1 cellular context compared by ENCODE assay signal in genomic region chr5:112682621-112683061, GRCh38.
TF ChIP-seq lines count a peak whose summit lies in the region.

No MANE protein-coding gene starts in this region.

TF ChIP-seq in IMR-90, 13 proteins besides CTCF, POLR2A, EP300 and RAD21 (continued from another document):
- TF ChIP-seq ELK1 (IDR thresholded peaks at IDR 0.05; ENCODE audit: borderline replicate concordance, low read depth, low read length) (no peak), CHD1 (IDR thresholded peaks at IDR 0.05; ENCODE audit: low read depth, low read length) (no peak), MAZ (IDR thresholded peaks at IDR 0.05; ENCODE audit: borderline replicate concordance, low read depth, low read length) (no peak), USF2 (IDR thresholded peaks at IDR 0.05; ENCODE audit: low read depth, low read length) (no peak), BHLHE40 (IDR thresholded peaks at IDR 0.05; ENCODE audit: low read depth, low read length) (no peak), MAFK (IDR thresholded peaks at IDR 0.05; ENCODE audit: low read depth, low read length) (no peak)
TF ChIP-seq in IMR-90: peak in this region for 0.
